In genomic region chr9:126667190-126668055, GRCh38 we compare ENCODE assay signal across 24 cellular contexts. TPM values are rescaled to one million over a fixed set of nuclear protein-coding genes. Genes with fewer than 3 reads are reported as not detected.
DNase-seq lines count a peak whose midpoint lies in the region; ATAC-seq and TF ChIP-seq lines count a peak whose summit lies in the region.
"Had no signal": no experiment of that assay in that cellular context is flagged by ENCODE, and none has a peak within 500 bp of the region (broad histone marks: within the 10 kb centered on the region; RNA-seq: fewer than 3 reads in every experiment).

No MANE protein-coding gene starts in this region.

- H3K4me2 ChIP-seq in IMR-90 (ENCODE audit: low read depth, low read length): no peak overlapping the region
- H3K4me2 ChIP-seq: KMS-11 had no signal

- no peaks in the 10 kb centered on the region for H3K4me1 ChIP-seq in IMR-90 (ENCODE audit: control insufficient read depth, insufficient read depth, low read length)

- no peak overlapping the region for H4K91ac ChIP-seq in IMR-90 (ENCODE audit: insufficient read depth, low read depth, low read length)

- H3K9me1 ChIP-seq in IMR-90 (ENCODE audit: insufficient read depth, low read length): peaks cover 3% of the 10 kb centered on the region; the same call in 1 of the 2 replicates

- TF ChIP-seq POLR2A in IMR-90 (IDR thresholded peaks at IDR 0.05; ENCODE audit: low read depth, low read length): no peak

- POLR2A ChIA-PET in IMR-90 (lab: Charles Lee; ENCODE audit: unreplicated experiment): no interaction called here

- 41% methylated on average over 6 of the region's 15 CpGs; no CpG with 5 or more reads in 1 of the 2 experiments for WGBS in IMR-90 (ENCODE audit: extremely low coverage in 2 of 2, insufficient read length in 1 of 2), 2 experiments

- no peak overlapping the region for H3K4ac ChIP-seq in IMR-90 (ENCODE audit: low read depth, low read length)

- no peak overlapping the region for H3K14ac ChIP-seq in IMR-90 (replicated peaks; ENCODE audit: low read depth, low read length)

- in situ Hi-C loops in IMR-90 (cut with MboI; ENCODE audit: low sequenced_read_pairs): no loop called here

- no peak overlapping the region for H2BK5ac ChIP-seq in IMR-90 (ENCODE audit: low read depth, low read length, poor library complexity, severe bottlenecking)

- H3K36me3 ChIP-seq in IMR-90 (ENCODE audit: control insufficient read depth, insufficient read depth, low read length): no peaks in the 10 kb centered on the region
- H3K36me3 ChIP-seq: HAP-1, suprapubic skin had no signal

- peaks cover 72% of the 10 kb centered on the region for H3K27me3 ChIP-seq in IMR-90 (ENCODE audit: control insufficient read depth, insufficient read depth, low read length)

- no peak for TF ChIP-seq RAD21 in IMR-90 (IDR thresholded peaks at IDR 0.05; ENCODE audit: low read length)

- intact Hi-C loops in IMR-90 (cut with micrococcal nuclease): no loop called here
- intact Hi-C loops in left colon (cut with DNase I, micrococcal nuclease): no loop called here

- no peak overlapping the region for H3K27ac ChIP-seq in IMR-90 (ENCODE audit: insufficient read depth, low read length)
- H3K27ac ChIP-seq: dorsolateral prefrontal cortex, KMS-11, skin epidermis, suprapubic skin had no signal

- no peak overlapping the region for H4K8ac ChIP-seq in IMR-90 (ENCODE audit: low read depth in 2 of 2, low read length in 2 of 2)

- H4K5ac ChIP-seq in IMR-90 (ENCODE audit: low read depth, low read length): no peak overlapping the region

- peak; percentile 42 for DNase-seq in COLO829 (ENCODE audit: low spot score)
- no peak for DNase-seq in IMR-90
- DNase-seq in NCI-H69 (lab: John Stamatoyannopoulos, UW): peak; percentile 89
- DNase-seq in left colon: peak in 1 of 2 donors; percentile 26
- no peak for DNase-seq in activated naive CD4-positive, alpha-beta T cell treated with Interleukin-2 at 50 U/mL for 16 hours
- no peak for DNase-seq in activated gamma-delta T cell treated with Interleukin-2 at 50 U/mL for 16 hours
- DNase-seq in anterior cingulate cortex (lab: John Stamatoyannopoulos, UW): no peak
- DNase-seq: activated CD4-positive, alpha-beta memory T cell treated with anti-CD3 and anti-CD28 coated beads for 36 hours; activated naive CD8-positive, alpha-beta T cell treated with anti-CD3 and anti-CD28 coated beads, Interleukin-2, amount 10 ng/mL, durations not matched to agents 7 days and 5 days; activated T-cell treated with anti-CD3 and anti-CD28 coated beads, Interleukin-2, amount 50 U/mL, for 72 hours; Calu3; dorsolateral prefrontal cortex; immature natural killer cell; naive thymus-derived CD4-positive, alpha-beta T cell; NK-92 treated with Interleukin-12 subunit alpha and Interleukin-12 subunit beta, amount 100 ng/mL, for 24 hours; RPMI8226; stimulated activated CD4-positive, alpha-beta T cell treated with anti-CD3 and anti-CD28 coated beads, Interleukin-4, amount 100 ng/mL, for 24 hours; stimulated activated CD8-positive, alpha-beta memory T cell treated with anti-CD3 and anti-CD28 coated beads, Interleukin-4, amount 100 ng/mL, for 48 hours; T-cell had no signal

- H2AK5ac ChIP-seq in IMR-90 (ENCODE audit: low read depth, low read length): no peak overlapping the region

- H3K9me3 ChIP-seq in IMR-90 (ENCODE audit: control insufficient read depth, insufficient read depth, low read length): no peaks in the 10 kb centered on the region
- H3K9me3 ChIP-seq: HAP-1, suprapubic skin had no signal

- no peak overlapping the region for H3K18ac ChIP-seq in IMR-90 (ENCODE audit: low read depth, low read length)

- no peak overlapping the region for H2BK120ac ChIP-seq in IMR-90 (ENCODE audit: low read depth, low read length)

- no peak overlapping the region for H2AFZ ChIP-seq in IMR-90 (replicated peaks; ENCODE audit: low read length, poor library complexity)

- no TSS peak for BruUV-seq in IMR-90 (replicated peaks; lab: Mats Ljungman, UMichigan)

- H4K20me1 ChIP-seq in IMR-90 (ENCODE audit: insufficient read depth, low read length): no peaks in the 10 kb centered on the region

- no peak overlapping the region for H2BK20ac ChIP-seq in IMR-90 (ENCODE audit: low read depth, low read length)

- H3K56ac ChIP-seq in IMR-90 (ENCODE audit: extremely low read depth, insufficient read depth, low read length): no peak overlapping the region

- no peak overlapping the region for H3K9ac ChIP-seq in IMR-90 (ENCODE audit: low read depth, low read length)
- H3K9ac ChIP-seq: KMS-11 had no signal

- H2AK9ac ChIP-seq in IMR-90 (replicated peaks; ENCODE audit: low read depth, low read length, poor library complexity): peak overlapping the region; percentile 58

- CTCF ChIA-PET in IMR-90 (lab: Yijun Ruan, JAX): no interaction called here

- no peaks in the 10 kb centered on the region for H3K79me1 ChIP-seq in IMR-90 (ENCODE audit: low read depth in 1 of 2, low read length in 2 of 2)

- H3K23ac ChIP-seq in IMR-90 (ENCODE audit: low read depth, low read length): no peak overlapping the region

- ATAC-seq in IMR-90 (ENCODE audit: low read depth) (no peak), left colon (peak; percentile 42), GM18502 (IDR thresholded peaks at IDR 0.05; ENCODE audit: poor library complexity, unreplicated experiment) (no peak)
- ATAC-seq: activated T-cell treated with anti-CD3 and anti-CD28 coated beads, Interleukin-2, amount 50 U/mL, for 72 hours; naive thymus-derived CD4-positive, alpha-beta T cell; T-cell had no signal

- no peak overlapping the region for H3K4me3 ChIP-seq in IMR-90 (ENCODE audit: insufficient read depth, low read depth, low read length)
- H3K4me3 ChIP-seq: dorsolateral prefrontal cortex, HAP-1, skin epidermis, suprapubic skin had no signal

- dilution Hi-C loops in IMR-90 (cut with HindIII; ENCODE audit: low sequenced_read_pairs, unreplicated experiment): no loop called here

- no peak for TF ChIP-seq CTCF in IMR-90 (conservative IDR thresholded peaks at IDR 0.05; ENCODE audit: low read depth, low read length)

- H2BK15ac ChIP-seq in IMR-90 (ENCODE audit: low read depth, low read length): no peak overlapping the region

TF ChIP-seq in IMR-90, 13 proteins besides CTCF, POLR2A, EP300 and RAD21:
- TF ChIP-seq MXI1 (IDR thresholded peaks at IDR 0.05; ENCODE audit: borderline replicate concordance, low read depth, low read length) (no peak), CEBPB (IDR thresholded peaks at IDR 0.05; ENCODE audit: low read depth, low read length) (no peak), RCOR1 (IDR thresholded peaks at IDR 0.05; ENCODE audit: insufficient replicate concordance, low read length) (no peak), ELK1 (IDR thresholded peaks at IDR 0.05; ENCODE audit: borderline replicate concordance, low read depth, low read length) (no peak), RFX5 (IDR thresholded peaks at IDR 0.05; ENCODE audit: low read depth, low read length) (no peak), BHLHE40 (IDR thresholded peaks at IDR 0.05; ENCODE audit: low read depth, low read length) (no peak)

RNA-seq across cellular contexts. Expression of gene LMX1B, which starts 53.7 kb away (rescaled TPM):
- total RNA-seq in IMR-90 (2012; rRNA removed) (not detected in 2 replicates), left colon (under 1 TPM in 1 of 2 donors, not detected in 1; 0.14 TPM)
- polyA plus RNA-seq in IMR-90 (2012; rRNA removed): not detected in 2 replicates
- not detected in 2 replicates for polyA plus RNA-seq in IMR-90 (2012; cell fraction: cytosol; rRNA removed)
- not detected in 2 replicates for polyA plus RNA-seq in IMR-90 (2012; cell fraction: nucleus; rRNA removed; ENCODE audit: low replicate concordance)
- total RNA-seq: activated CD4-positive, alpha-beta memory T cell treated with anti-CD3 and anti-CD28 coated beads for 36 hours; activated naive CD8-positive, alpha-beta T cell treated with anti-CD3 and anti-CD28 coated beads, Interleukin-2, amount 10 ng/mL, durations not matched to agents 7 days and 5 days; activated T-cell treated with anti-CD3 and anti-CD28 coated beads, Interleukin-2, amount 50 U/mL, for 72 hours; Calu3; naive thymus-derived CD4-positive, alpha-beta T cell; T-cell had no signal
- polyA plus RNA-seq: immature natural killer cell; naive thymus-derived CD4-positive, alpha-beta T cell had no signal

Comparison
In these comparisons a context has a peak if more than half of its experiments do, and no peak if none do; other contexts are left out.
1. DNase-seq: peak in COLO829 (single experiment) and NCI-H69 (single experiment); none in IMR-90 (single experiment), activated naive CD4-positive, alpha-beta T cell treated with Interleukin-2 at 50 U/mL for 16 hours (single experiment), activated gamma-delta T cell treated with Interleukin-2 at 50 U/mL for 16 hours (single experiment) and anterior cingulate cortex (0 of 58).